14 cellular contexts compared by ENCODE assay signal in the genomic region with DNA sequence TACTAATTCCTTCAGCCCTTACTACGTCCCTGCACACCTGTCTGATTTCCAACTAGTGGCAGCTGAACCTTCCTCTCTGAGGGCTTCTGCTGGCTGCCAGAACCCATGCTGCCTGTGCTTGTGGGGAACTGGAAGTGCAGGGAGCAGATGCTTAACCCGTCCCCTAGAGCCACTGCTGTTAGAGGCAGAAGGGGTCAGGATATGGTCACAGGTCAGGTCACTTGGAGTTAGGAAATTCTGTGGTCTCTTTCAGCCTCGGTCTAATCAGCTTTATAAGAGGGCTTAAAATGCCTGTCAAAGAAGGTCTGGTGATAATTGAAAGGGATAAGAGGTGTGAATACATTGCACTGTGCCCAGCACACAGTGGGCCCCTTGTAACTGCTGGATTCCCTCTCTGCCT.
A peak's percentile ranks its signal among the peaks of the same experiment; 100 is the strongest.
DNase-seq lines count a peak whose midpoint lies in the region; TF ChIP-seq lines count a peak whose summit lies in the region.
"Had no signal": no experiment of that assay in that cellular context is flagged by ENCODE, and none has a peak within 500 bp of the region (broad histone marks: within the 10 kb centered on the region; RNA-seq: fewer than 3 reads in every experiment).

No MANE protein-coding gene starts in this region.

- peak overlapping the region; percentile 48 for H3K27ac ChIP-seq in ectodermal cell (ENCODE audit: insufficient read depth, low read depth, low read length, poor library complexity, severe bottlenecking)
- H3K27ac ChIP-seq: BLaER1 treated with 17β-estradiol and CSF1 and Interleukin-3, amounts not matched to agents 10 nM and 100 nM; GM23248 had no signal

- DNase-seq in ELF-1 (ENCODE audit: low read depth, low spot score) (peak; percentile 12), NCI-H69 (lab: John Stamatoyannopoulos, UW) (peak; percentile 41), nephron progenitor cell (peak; percentile 12), pons (ENCODE audit: low spot score) (no peak), cerebellar nuclear complex (lab: John Stamatoyannopoulos, UW) (no peak), inferior parietal cortex (ENCODE audit: extremely low spot score) (no peak), DMS153 (lab: John Stamatoyannopoulos, UW) (no peak)
- DNase-seq: ACHN; CD4-positive, CD25-positive, alpha-beta regulatory T cell; GM23248; H7 had no signal

- H3K9me3 ChIP-seq in ectodermal cell (ENCODE audit: control insufficient read depth, low read length): no peaks in the 10 kb centered on the region

- H3K36me3 ChIP-seq in ectodermal cell (ENCODE audit: control insufficient read depth, insufficient read depth, low read length): no peaks in the 10 kb centered on the region
- H3K36me3 ChIP-seq: BLaER1 treated with 17β-estradiol and CSF1 and Interleukin-3, amounts not matched to agents 10 nM and 100 nM had no signal

- peaks cover 20% of the 10 kb centered on the region for H3K4me1 ChIP-seq in ectodermal cell (ENCODE audit: control insufficient read depth, insufficient read depth, low read length)
- H3K4me1 ChIP-seq: BLaER1 treated with 17β-estradiol and CSF1 and Interleukin-3, amounts not matched to agents 10 nM and 100 nM had no signal

- peaks cover 16% of the 10 kb centered on the region for H3K9me3 Mint-ChIP-seq in nephron progenitor cell

- TF ChIP-seq CTCF in nephron progenitor cell (IDR thresholded peaks at IDR 0.05): no peak

- no peak overlapping the region for H3K27ac Mint-ChIP-seq in nephron progenitor cell
- H3K27ac Mint-ChIP-seq: CD4-positive, CD25-positive, alpha-beta regulatory T cell had no signal

- H3K36me3 Mint-ChIP-seq in nephron progenitor cell (ENCODE audit: low read depth): no peaks in the 10 kb centered on the region
- H3K36me3 Mint-ChIP-seq: CD4-positive, CD25-positive, alpha-beta regulatory T cell had no signal

- H3K27me3 Mint-ChIP-seq in nephron progenitor cell (ENCODE audit: low read depth, poor library complexity): peaks cover 7% of the 10 kb centered on the region

- H3K4me3 ChIP-seq in ectodermal cell (ENCODE audit: insufficient read depth, low read depth, low read length): no peak overlapping the region
- H3K4me3 ChIP-seq: BLaER1 treated with 17β-estradiol and CSF1 and Interleukin-3, amounts not matched to agents 10 nM and 100 nM; GM12878; GM23248 had no signal

- no peak overlapping the region for H3K4me3 Mint-ChIP-seq in nephron progenitor cell
- H3K4me3 Mint-ChIP-seq: CD4-positive, CD25-positive, alpha-beta regulatory T cell had no signal

- H3K27me3 ChIP-seq in ectodermal cell (ENCODE audit: control insufficient read depth, insufficient read depth, low read length, poor library complexity, severe bottlenecking): no peaks in the 10 kb centered on the region
- H3K27me3 ChIP-seq: BLaER1 treated with 17β-estradiol and CSF1 and Interleukin-3, amounts not matched to agents 10 nM and 100 nM had no signal

- peaks cover 5% of the 10 kb centered on the region for H3K4me1 Mint-ChIP-seq in nephron progenitor cell
- H3K4me1 Mint-ChIP-seq: CD4-positive, CD25-positive, alpha-beta regulatory T cell had no signal

- 48 to 59% methylated on average over 3 of the region's 3 CpGs for WGBS in ectodermal cell, 2 experiments

Comparison
In these comparisons a context has a peak if more than half of its experiments do, and no peak if none do; other contexts are left out.
1. DNase-seq: peak in ELF-1 (single experiment), NCI-H69 (single experiment) and nephron progenitor cell (single experiment); none in pons (single experiment), cerebellar nuclear complex (0 of 2), inferior parietal cortex (single experiment) and DMS153 (single experiment).